ENCODE assay signal across 8 cellular contexts in the genomic region with DNA sequence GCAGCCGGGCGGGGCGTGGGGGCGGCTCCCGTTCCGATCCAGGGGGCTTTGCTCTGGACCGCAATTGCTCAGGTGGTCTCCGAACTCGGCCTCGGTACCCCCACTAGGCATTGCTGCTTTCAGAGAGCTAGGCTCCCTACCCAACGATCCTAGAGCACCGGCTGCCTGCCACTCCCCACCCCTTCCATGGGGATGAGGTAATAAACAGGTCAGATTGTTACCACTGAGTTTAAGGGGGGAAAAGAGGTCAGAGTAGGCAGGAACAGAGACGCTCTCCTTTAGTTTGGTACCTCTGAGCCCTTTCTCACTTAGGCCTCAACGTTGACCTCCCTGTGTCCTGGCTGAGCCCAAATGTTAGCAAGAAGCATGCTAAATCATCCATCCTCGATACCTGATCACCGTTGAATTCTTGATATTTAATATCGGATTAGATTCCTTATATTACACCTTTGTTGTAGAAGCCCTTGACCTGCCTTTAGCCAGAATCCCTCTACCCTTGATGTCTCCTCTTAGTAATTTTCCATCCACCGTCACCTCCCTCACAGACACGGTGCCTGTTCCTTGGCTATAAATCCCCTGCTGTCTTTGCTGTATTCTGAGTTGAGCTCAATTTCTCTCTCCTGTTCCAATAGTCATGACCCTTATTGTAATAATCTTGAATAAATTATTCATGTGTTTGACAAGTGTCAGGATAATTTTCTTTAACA. TPM values are rescaled to one million over a fixed set of nuclear protein-coding genes. Genes with fewer than 3 reads are reported as not detected.
DNase-seq lines count a peak whose midpoint lies in the region; ATAC-seq and TF ChIP-seq lines count a peak whose summit lies in the region.

No MANE protein-coding gene starts in this region.

- H3F3A ChIP-seq in GM23338 (replicated peaks; ENCODE audit: low read depth): 0 out of 2 replicates have a peak, but pooled peaks cover 7% of the 10 kb centered on the region

- H3K4me1 ChIP-seq in GM23338 (ENCODE audit: insufficient read depth) (peaks cover 69% of the 10 kb centered on the region), OCI-LY3 (ENCODE audit: low read length) (peaks cover 37% of the 10 kb centered on the region), duodenal mucosa (ENCODE audit: control insufficient read depth in 1 of 2, insufficient read depth in 2 of 2, low read length in 2 of 2) (peaks cover 9 to 17% of the 10 kb centered on the region in 2 donors), mucosa of rectum (ENCODE audit: control insufficient read depth in 2 of 2, insufficient read depth in 2 of 2, low read length in 2 of 2) (peaks cover 9 to 16% of the 10 kb centered on the region in 2 donors)

- H3K9ac ChIP-seq in OCI-LY3 (ENCODE audit: low read length): peak overlapping the region; percentile 67
- peak overlapping the region; percentile 75 to 94 for H3K9ac ChIP-seq in duodenal mucosa (ENCODE audit: low read depth in 1 of 2, low read length in 2 of 2)
- peak overlapping the region; percentile 78 to 91 for H3K9ac ChIP-seq in mucosa of rectum (ENCODE audit: low read depth in 1 of 2, low read length in 2 of 2)

- H4K20me1 ChIP-seq in GM23338 (replicated peaks; ENCODE audit: insufficient read depth) (peaks cover 29% of the 10 kb centered on the region), OCI-LY3 (ENCODE audit: insufficient read depth, low read length) (no peaks in the 10 kb centered on the region)

- no peaks in the 10 kb centered on the region for H3K9me3 Mint-ChIP-seq in GM23338

- peaks cover 11% of the 10 kb centered on the region for H3K27me3 Mint-ChIP-seq in GM23338 (ENCODE audit: insufficient read depth, low read depth, poor library complexity)

- H3K36me3 Mint-ChIP-seq in GM23338 (ENCODE audit: low read depth): peaks cover 2% of the 10 kb centered on the region; the same call in 2 of the 3 replicates

- DNase-seq in GM06990 (ENCODE audit: extremely low read depth, insufficient read length) (no peak), GM23338 (ENCODE audit: low spot score) (peak; percentile 70), cortex of kidney (lab: John Stamatoyannopoulos, UW) (no peak)
- DNase-seq in central memory CD4-positive, alpha-beta T cell: no peak

- H3K4me3 ChIP-seq in GM06990 (replicated peaks; ENCODE audit: low read depth, low read length) (peak overlapping the region; percentile 85), GM23338 (peak overlapping the region; percentile 93), OCI-LY3 (ENCODE audit: low read length) (peak overlapping the region; percentile 98), duodenal mucosa (ENCODE audit: low read depth in 1 of 2, low read length in 2 of 2) (peak overlapping the region; percentile 84 to 97), mucosa of rectum (ENCODE audit: low read length in 2 of 2) (peak overlapping the region; percentile 81 to 90)

- peak overlapping the region; percentile 87 for H3K27ac ChIP-seq in GM23338 (ENCODE audit: low read depth)
- peak overlapping the region; percentile 65 for H3K27ac ChIP-seq in OCI-LY3 (ENCODE audit: low read length)
- peak overlapping the region; percentile 78 for H3K27ac ChIP-seq in duodenal mucosa (ENCODE audit: low read depth, low read length)
- H3K27ac ChIP-seq in mucosa of rectum (ENCODE audit: low read depth in 2 of 2, low read length in 2 of 2): peak overlapping the region; percentile 96

- no peaks in the 10 kb centered on the region for H3K9me2 ChIP-seq in GM23338 (ENCODE audit: insufficient read depth)

- H3K36me3 ChIP-seq in GM06990 (ENCODE audit: control insufficient read depth, insufficient read depth, low read length): no peaks in the 10 kb centered on the region
- no peaks in the 10 kb centered on the region for H3K36me3 ChIP-seq in GM23338 (ENCODE audit: insufficient read depth)
- no peaks in the 10 kb centered on the region for H3K36me3 ChIP-seq in OCI-LY3 (replicated peaks; ENCODE audit: low read depth, low read length)
- H3K36me3 ChIP-seq in duodenal mucosa (ENCODE audit: control insufficient read depth in 1 of 2, insufficient read depth in 2 of 2, low read length in 2 of 2): no peaks in the 10 kb centered on the region
- H3K36me3 ChIP-seq in mucosa of rectum (ENCODE audit: control insufficient read depth in 2 of 2, insufficient read depth in 2 of 2, low read length in 2 of 2): no peaks in the 10 kb centered on the region

- no peak for TF ChIP-seq CTCF in GM06990 (IDR thresholded peaks at IDR 0.05; ENCODE audit: insufficient read depth, low read length, poor library complexity, severe bottlenecking)
- TF ChIP-seq CTCF in GM23338 (conservative IDR thresholded peaks at IDR 0.05; ENCODE audit: low read depth in 2 of 2): no peak
- no peak for TF ChIP-seq CTCF in OCI-LY3 (IDR thresholded peaks at IDR 0.05; ENCODE audit: low read depth, low read length)

- H3K4me3 Mint-ChIP-seq in GM23338: peak overlapping the region; percentile 77

- H2AFZ ChIP-seq in GM23338 (peak overlapping the region; percentile 53), OCI-LY3 (ENCODE audit: low read depth, low read length) (peak overlapping the region; percentile 71; the same call in 1 of the 2 replicates)

- H3K9me3 ChIP-seq in OCI-LY3 (ENCODE audit: insufficient read depth, low read length) (no peaks in the 10 kb centered on the region), duodenal mucosa (ENCODE audit: control insufficient read depth in 1 of 2, low read length in 2 of 2) (no peaks in the 10 kb centered on the region), mucosa of rectum (ENCODE audit: control insufficient read depth in 2 of 2, low read length in 2 of 2) (no peaks in the 10 kb centered on the region)

- H3K27me3 ChIP-seq in GM06990 (replicated peaks; ENCODE audit: control insufficient read depth, insufficient read depth, low read length): no peaks in the 10 kb centered on the region
- H3K27me3 ChIP-seq in GM23338 (ENCODE audit: insufficient read depth): no peaks in the 10 kb centered on the region
- no peaks in the 10 kb centered on the region for H3K27me3 ChIP-seq in OCI-LY3 (ENCODE audit: low read depth, low read length)
- H3K27me3 ChIP-seq in duodenal mucosa (ENCODE audit: control insufficient read depth in 1 of 2, insufficient read depth in 2 of 2, low read length in 2 of 2): no peaks in the 10 kb centered on the region
- H3K27me3 ChIP-seq in mucosa of rectum (ENCODE audit: control insufficient read depth in 2 of 2, insufficient read depth in 2 of 2, low read length in 2 of 2): no peaks in the 10 kb centered on the region

- H3K4me2 ChIP-seq in GM23338 (peak overlapping the region; percentile 85), OCI-LY3 (ENCODE audit: low read length) (peak overlapping the region; percentile 90)

- H3K4me1 Mint-ChIP-seq in GM23338: peaks cover 44% of the 10 kb centered on the region

- H3K27ac Mint-ChIP-seq in GM23338: peak overlapping the region; percentile 92

- H3K79me2 ChIP-seq in GM23338 (replicated peaks; ENCODE audit: insufficient read depth): peaks cover 38% of the 10 kb centered on the region
- 0 out of 2 replicates have a peak, but pooled peaks cover 3% of the 10 kb centered on the region for H3K79me2 ChIP-seq in OCI-LY3 (ENCODE audit: low read length)

- ATAC-seq in GM23338: peak; percentile 59
- no peak for ATAC-seq in HG03280 (IDR thresholded peaks at IDR 0.05; ENCODE audit: unreplicated experiment)

TF ChIP-seq in GM23338, 12 proteins besides CTCF, POLR2A, EP300 and RAD21 (continues in another document):
- TF ChIP-seq EZH2 (IDR thresholded peaks at IDR 0.05; ENCODE audit: low read depth, unreplicated experiment) (no peak), CREB1 (CRISPR knock-in tag; IDR thresholded peaks at IDR 0.05; ENCODE audit: low read depth) (no peak), ZNF114 (CRISPR knock-in tag; IDR thresholded peaks at IDR 0.05) (no peak), JUNB (IDR thresholded peaks at IDR 0.05; ENCODE audit: unreplicated experiment) (no peak), EZH2phosphoT487 (IDR thresholded peaks at IDR 0.05; ENCODE audit: unreplicated experiment) (no peak)
- TF ChIP-seq, protein P1, sequence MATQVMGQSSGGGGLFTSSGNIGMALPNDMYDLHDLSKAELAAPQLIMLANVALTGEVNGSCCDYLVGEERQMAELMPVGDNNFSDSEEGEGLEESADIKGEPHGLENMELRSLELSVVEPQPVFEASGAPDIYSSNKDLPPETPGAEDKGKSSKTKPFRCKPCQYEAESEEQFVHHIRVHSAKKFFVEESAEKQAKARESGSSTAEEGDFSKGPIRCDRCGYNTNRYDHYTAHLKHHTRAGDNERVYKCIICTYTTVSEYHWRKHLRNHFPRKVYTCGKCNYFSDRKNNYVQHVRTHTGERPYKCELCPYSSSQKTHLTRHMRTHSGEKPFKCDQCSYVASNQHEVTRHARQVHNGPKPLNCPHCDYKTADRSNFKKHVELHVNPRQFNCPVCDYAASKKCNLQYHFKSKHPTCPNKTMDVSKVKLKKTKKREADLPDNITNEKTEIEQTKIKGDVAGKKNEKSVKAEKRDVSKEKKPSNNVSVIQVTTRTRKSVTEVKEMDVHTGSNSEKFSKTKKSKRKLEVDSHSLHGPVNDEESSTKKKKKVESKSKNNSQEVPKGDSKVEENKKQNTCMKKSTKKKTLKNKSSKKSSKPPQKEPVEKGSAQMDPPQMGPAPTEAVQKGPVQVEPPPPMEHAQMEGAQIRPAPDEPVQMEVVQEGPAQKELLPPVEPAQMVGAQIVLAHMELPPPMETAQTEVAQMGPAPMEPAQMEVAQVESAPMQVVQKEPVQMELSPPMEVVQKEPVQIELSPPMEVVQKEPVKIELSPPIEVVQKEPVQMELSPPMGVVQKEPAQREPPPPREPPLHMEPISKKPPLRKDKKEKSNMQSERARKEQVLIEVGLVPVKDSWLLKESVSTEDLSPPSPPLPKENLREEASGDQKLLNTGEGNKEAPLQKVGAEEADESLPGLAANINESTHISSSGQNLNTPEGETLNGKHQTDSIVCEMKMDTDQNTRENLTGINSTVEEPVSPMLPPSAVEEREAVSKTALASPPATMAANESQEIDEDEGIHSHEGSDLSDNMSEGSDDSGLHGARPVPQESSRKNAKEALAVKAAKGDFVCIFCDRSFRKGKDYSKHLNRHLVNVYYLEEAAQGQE (IDR thresholded peaks at IDR 0.05; ENCODE audit: unreplicated experiment): no peak

RNA-seq across cellular contexts. Expression of a gene that starts 0.6 kb away (rescaled TPM):
- 92.0 and 97.1 TPM in 2 replicates for total RNA-seq in GM23338 (2014; rRNA removed; shearing (Covaris generic))
- 39.1 and 42.1 TPM in 2 replicates for polyA plus RNA-seq in GM23338 (2016; fragmentation: Nextera tagmentation; extraction: Ambion mirVana)
